Comparison of ENCODE assay signal across 17 cellular contexts in the genomic region with DNA sequence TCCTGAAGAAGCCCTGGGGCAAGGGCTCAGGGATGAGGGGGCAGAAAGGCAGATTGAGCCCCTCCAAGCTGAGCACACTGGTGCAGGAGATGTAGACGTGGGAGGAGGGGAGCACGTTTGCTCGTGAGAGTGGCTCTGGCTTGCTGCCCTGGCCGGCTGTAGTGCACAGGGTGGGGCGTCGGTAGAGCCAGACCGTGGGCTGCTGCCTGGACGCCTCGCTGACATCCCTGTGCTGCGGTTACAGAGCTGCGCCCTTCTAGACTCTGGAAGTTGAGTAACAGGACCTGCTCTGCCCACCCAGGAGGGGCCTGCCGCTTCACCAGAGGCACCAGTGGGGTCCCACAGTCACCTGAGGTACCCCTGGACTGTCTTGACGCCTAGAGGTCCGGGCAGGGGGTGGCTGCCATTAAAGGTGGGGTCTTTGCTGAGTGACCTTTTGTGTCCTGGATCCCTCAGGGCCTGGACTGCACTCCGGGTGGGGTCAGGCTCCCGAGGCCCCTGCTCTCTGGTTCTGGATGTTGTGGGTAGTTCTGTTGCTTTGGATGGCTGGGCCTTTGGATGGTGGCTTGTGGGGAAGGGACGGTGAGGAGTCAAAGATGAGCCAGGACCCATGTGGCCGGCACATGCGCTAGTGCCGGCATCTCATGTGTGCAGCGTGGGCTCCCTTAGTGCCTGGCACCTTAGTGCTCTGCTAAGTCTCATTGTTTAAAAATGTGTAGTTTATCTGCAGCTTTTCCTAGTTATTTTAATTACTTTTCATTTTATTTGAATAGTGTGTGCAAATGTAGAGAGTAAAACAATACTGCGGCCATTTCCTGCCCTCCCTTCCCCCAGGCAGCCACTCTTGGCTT. TPM values are rescaled to one million over a fixed set of nuclear protein-coding genes. Genes with fewer than 3 reads are reported as not detected.
A peak's percentile ranks its signal among the peaks of the same experiment; 100 is the strongest.
DNase-seq lines count a peak whose midpoint lies in the region; ATAC-seq and TF ChIP-seq lines count a peak whose summit lies in the region.
"Had no signal": no experiment of that assay in that cellular context is flagged by ENCODE, and none has a peak within 500 bp of the region (broad histone marks: within the 10 kb centered on the region; RNA-seq: fewer than 3 reads in every experiment).

No MANE protein-coding gene starts in this region.

- intact Hi-C loops in dorsolateral prefrontal cortex (cut with DNase I): loop anchor here (2.0 to 5.0 kb wide), 4 partner anchors 41 to 168 kb away; a partner anchor contains a TSS
- intact Hi-C loops in A673 (cut with micrococcal nuclease; ENCODE audit: unreplicated experiment): loop anchor here (5.0 kb wide), 2 partner anchors 133 to 168 kb away; no protein-coding TSS in a partner anchor

- H3K27ac ChIP-seq in dorsolateral prefrontal cortex (peak overlapping the region in 49 of 59 donors; percentile 1 to 84 (median 54)), A673 (ENCODE audit: low read depth, low read length, poor library complexity, severe bottlenecking) (no peak overlapping the region), coronary artery (peak overlapping the region in 1 of 2 donors; percentile 41)
- H3K27ac ChIP-seq: prostate gland, SK-N-MC had no signal

- TF ChIP-seq CTCF in dorsolateral prefrontal cortex (IDR thresholded peaks at IDR 0.05 in 54 of 56, conservative IDR thresholded peaks at IDR 0.05 in 2 of 56; ENCODE audit: low read depth in 1 of 56, partially characterized antibody in 56 of 56) (no peak), A673 (conservative IDR thresholded peaks at IDR 0.05; ENCODE audit: low read depth, low read length) (no peak), coronary artery (IDR thresholded peaks at IDR 0.05) (no peak)

- peak overlapping the region; percentile 42 to 77 for H3K27ac Mint-ChIP-seq in stimulated activated naive CD8-positive, alpha-beta T cell treated with anti-CD3 and anti-CD28 coated beads, Interleukin-15, amount 100 ng/mL, for 72 hours
- H3K27ac Mint-ChIP-seq in memory B cell: peak overlapping the region; percentile 31
- H3K27ac Mint-ChIP-seq: CD8-positive, alpha-beta T cell; stimulated activated memory B cell treated with anti-CD40 and anti-IgM and Interleukin-4, amounts not matched to agents 10 μg/mL and 1 μg/mL and 100 μg/mL, for 72 hours had no signal

- POLR2A ChIA-PET in A673 (lab: Charles Lee; ENCODE audit: low non-redundant PET): no interaction called here

- no TSS peak for BruUV-seq in A673 (replicated peaks; lab: Mats Ljungman, UMichigan)

- no peak overlapping the region for H3K4me3 ChIP-seq in dorsolateral prefrontal cortex
- H3K4me3 ChIP-seq in A673 (ENCODE audit: low read depth, low read length, poor library complexity, severe bottlenecking): no peak overlapping the region
- H3K4me3 ChIP-seq in coronary artery: no peak overlapping the region
- H3K4me3 ChIP-seq: prostate gland, SK-N-MC had no signal

- H3K9me3 ChIP-seq in A673 (ENCODE audit: low read depth, low read length, poor library complexity, severe bottlenecking): no peaks in the 10 kb centered on the region
- H3K9me3 ChIP-seq: prostate gland had no signal

- H3K9me3 Mint-ChIP-seq in stimulated activated naive CD8-positive, alpha-beta T cell treated with anti-CD3 and anti-CD28 coated beads, Interleukin-15, amount 100 ng/mL, for 72 hours: no peaks in the 10 kb centered on the region
- no peaks in the 10 kb centered on the region for H3K9me3 Mint-ChIP-seq in memory B cell
- H3K9me3 Mint-ChIP-seq: brain; CD8-positive, alpha-beta T cell; stimulated activated memory B cell treated with anti-CD40 and anti-IgM and Interleukin-4, amounts not matched to agents 10 μg/mL and 1 μg/mL and 100 μg/mL, for 72 hours had no signal

- no peak for ATAC-seq in stimulated activated naive CD8-positive, alpha-beta T cell treated with anti-CD3 and anti-CD28 coated beads, Interleukin-15, amount 100 ng/mL, for 72 hours
- no peak for ATAC-seq in stimulated activated naive CD8-positive, alpha-beta T cell treated with anti-CD3 and anti-CD28 coated beads, Interleukin-15, Interleukin-2, amounts not matched to agents 100 U/mL and 50 U/mL, for 24 hours
- ATAC-seq in memory B cell (ENCODE audit: low read depth) (no peak), GM21723 (IDR thresholded peaks at IDR 0.05; ENCODE audit: unreplicated experiment) (no peak)
- ATAC-seq: CD8-positive, alpha-beta T cell; stimulated activated memory B cell treated with anti-CD40 and anti-IgM and Interleukin-4, amounts not matched to agents 10 μg/mL and 1 μg/mL and 100 μg/mL, for 72 hours had no signal

- CTCF ChIA-PET in A673 (lab: Charles Lee): interaction anchor here (2.8 kb wide), 1 partner anchor 59 kb away, joined by 11 read pairs; no protein-coding TSS in a partner anchor

- no peaks in the 10 kb centered on the region for H3K27me3 Mint-ChIP-seq in stimulated activated naive CD8-positive, alpha-beta T cell treated with anti-CD3 and anti-CD28 coated beads, Interleukin-15, amount 100 ng/mL, for 72 hours
- H3K27me3 Mint-ChIP-seq in memory B cell: no peaks in the 10 kb centered on the region
- H3K27me3 Mint-ChIP-seq: brain; stimulated activated memory B cell treated with anti-CD40 and anti-IgM and Interleukin-4, amounts not matched to agents 10 μg/mL and 1 μg/mL and 100 μg/mL, for 72 hours had no signal

- H3K27me3 ChIP-seq in dorsolateral prefrontal cortex (no peaks in the 10 kb centered on the region), A673 (replicated peaks; ENCODE audit: insufficient read depth, low read depth, low read length, poor library complexity) (no peaks in the 10 kb centered on the region)

- DNase-seq in stimulated activated naive CD8-positive, alpha-beta T cell treated with anti-CD3 and anti-CD28 coated beads, Interleukin-15, amount 100 ng/mL, for 72 hours: no peak
- no peak for DNase-seq in stimulated activated naive CD8-positive, alpha-beta T cell treated with anti-CD3 and anti-CD28 coated beads, Interleukin-15, Interleukin-2, amounts not matched to agents 100 U/mL and 50 U/mL, for 24 hours
- DNase-seq in dorsolateral prefrontal cortex: no peak
- no peak for DNase-seq in memory B cell (ENCODE audit: low spot score in 2 of 2)
- DNase-seq in A673 (ENCODE audit: low spot score): no peak
- DNase-seq in coronary artery (ENCODE audit: low spot score): no peak
- no peak for DNase-seq in OCI-M2 (lab: John Stamatoyannopoulos, UW; ENCODE audit: unreplicated experiment)
- DNase-seq: CD8-positive, alpha-beta T cell; HCEC 1CT; mammary epithelial cell; MM.1S; stimulated activated CD4-positive, alpha-beta T cell treated with anti-CD3 and anti-CD28 coated beads, Interleukin-2, amount 100 ng/mL, for 48 hours had no signal

- peaks cover 39% of the 10 kb centered on the region for H3K36me3 ChIP-seq in A673 (ENCODE audit: insufficient read depth, low read length, poor library complexity, severe bottlenecking)

- peaks cover 57% of the 10 kb centered on the region for H3K4me1 Mint-ChIP-seq in stimulated activated naive CD8-positive, alpha-beta T cell treated with anti-CD3 and anti-CD28 coated beads, Interleukin-15, amount 100 ng/mL, for 72 hours
- no peaks in the 10 kb centered on the region for H3K4me1 Mint-ChIP-seq in memory B cell

- H3K4me1 ChIP-seq in A673 (ENCODE audit: insufficient read depth, low read length, poor library complexity, severe bottlenecking): peaks cover 16% of the 10 kb centered on the region
- H3K4me1 ChIP-seq: prostate gland had no signal

- H3K36me3 Mint-ChIP-seq in memory B cell: peaks cover 15% of the 10 kb centered on the region

- no peak overlapping the region for H3K4me3 Mint-ChIP-seq in stimulated activated naive CD8-positive, alpha-beta T cell treated with anti-CD3 and anti-CD28 coated beads, Interleukin-15, amount 100 ng/mL, for 72 hours
- H3K4me3 Mint-ChIP-seq in memory B cell: no peak overlapping the region
- H3K4me3 Mint-ChIP-seq: brain; CD8-positive, alpha-beta T cell; stimulated activated memory B cell treated with anti-CD40 and anti-IgM and Interleukin-4, amounts not matched to agents 10 μg/mL and 1 μg/mL and 100 μg/mL, for 72 hours had no signal

RNA-seq across cellular contexts. Expression of a gene that starts 41.7 kb away (rescaled TPM):
- total RNA-seq in dorsolateral prefrontal cortex: 10 to 100 TPM; 40.3 to 89.2 (median 57.6) TPM
- total RNA-seq in A673 (2021): 42.5 and 44.2 TPM in 2 replicates
